28 cellular contexts compared by ENCODE assay signal in genomic region chr7:21414795-21415393, GRCh38.
"Had no signal": no experiment of that assay in that cellular context is flagged by ENCODE, and none has a peak within 500 bp of the region (broad histone marks: within the 10 kb centered on the region; RNA-seq: fewer than 3 reads in every experiment).

No MANE protein-coding gene starts in this region.

- H3K4me3 ChIP-seq: lung, neural progenitor cell, ovary, right atrium auricular region, skin epidermis, stomach, testis, thyroid gland, transverse colon, upper lobe of left lung, vagina had no signal

- ATAC-seq: left ventricle myocardium superior; natural killer cell; sciatic nerve; stimulated activated naive B cell treated with anti-CD40 and anti-IgM and Interleukin-4, amounts not matched to agents 10 μg/mL and 1 μg/mL and 100 μg/mL, for 72 hours; stimulated activated naive CD8-positive, alpha-beta T cell treated with anti-CD3 and anti-CD28 coated beads, Interleukin-15, Interleukin-2, amounts not matched to agents 100 U/mL and 50 U/mL, for 24 hours had no signal

- DNase-seq: islet precursor cell; left ventricle myocardium superior; mesendoderm; naive B cell; natural killer cell; nephron progenitor cell; occipital lobe; ovary; stimulated activated CD4-positive, alpha-beta T cell treated with anti-CD3 and anti-CD28 coated beads, Interleukin-12 subunit alpha, Interleukin-12 subunit beta, amount 100 ng/mL, for 4 hours; stimulated activated CD4-positive, alpha-beta T cell treated with anti-CD3 and anti-CD28 coated beads, Interleukin-15, amount 100 ng/mL, for 24 hours; stimulated activated CD4-positive, alpha-beta T cell treated with anti-CD3 and anti-CD28 coated beads, Interleukin-2, amount 100 ng/mL, for 24 hours; stimulated activated CD4-positive, alpha-beta T cell treated with anti-CD3 and anti-CD28 coated beads, Interleukin-4, amount 100 ng/mL, for 1 hour; stimulated activated naive B cell treated with anti-CD40 and anti-IgM and Interleukin-4, amounts not matched to agents 10 μg/mL and 1 μg/mL and 100 μg/mL, for 72 hours; stimulated activated naive CD8-positive, alpha-beta T cell treated with anti-CD3 and anti-CD28 coated beads, Interleukin-15, Interleukin-2, amounts not matched to agents 100 U/mL and 50 U/mL, for 24 hours; stomach; testis; thyroid gland; transverse colon; upper lobe of left lung had no signal

- H3K9ac ChIP-seq: neural progenitor cell had no signal

- H3K4me1 ChIP-seq: right atrium auricular region, stomach, testis, transverse colon, vagina had no signal

- H3K27ac Mint-ChIP-seq: mesothelial cell of epicardium; naive B cell; nephron progenitor cell; neural progenitor cell; progenitor cell of endocrine pancreas; stimulated activated naive B cell treated with anti-CD40 and anti-IgM and Interleukin-4, amounts not matched to agents 10 μg/mL and 1 μg/mL and 100 μg/mL, for 72 hours had no signal

- H3K36me3 Mint-ChIP-seq: mesothelial cell of epicardium; naive B cell; natural killer cell; neural progenitor cell; stimulated activated naive B cell treated with anti-CD40 and anti-IgM and Interleukin-4, amounts not matched to agents 10 μg/mL and 1 μg/mL and 100 μg/mL, for 72 hours had no signal

- H3K4me2 ChIP-seq: neural progenitor cell had no signal

- H3K27me3 ChIP-seq: neural progenitor cell, neutrophil, ovary, right atrium auricular region, stomach, testis, thyroid gland, transverse colon, upper lobe of left lung, vagina had no signal

- H3K4me3 Mint-ChIP-seq: mesothelial cell of epicardium; naive B cell; natural killer cell; nephron progenitor cell; neural progenitor cell; stimulated activated naive B cell treated with anti-CD40 and anti-IgM and Interleukin-4, amounts not matched to agents 10 μg/mL and 1 μg/mL and 100 μg/mL, for 72 hours had no signal

- H2AFZ ChIP-seq: neural progenitor cell had no signal

- H3K9me3 Mint-ChIP-seq: mesothelial cell of epicardium; natural killer cell; nephron progenitor cell; stimulated activated naive B cell treated with anti-CD40 and anti-IgM and Interleukin-4, amounts not matched to agents 10 μg/mL and 1 μg/mL and 100 μg/mL, for 72 hours had no signal

- H3K36me3 ChIP-seq: neural progenitor cell, neutrophil, ovary, right atrium auricular region, stomach, thyroid gland, transverse colon, upper lobe of left lung, vagina had no signal

- H3K27ac ChIP-seq: neural progenitor cell, neutrophil, ovary, right atrium auricular region, skin epidermis, stomach, testis, thyroid gland, transverse colon, upper lobe of left lung, vagina had no signal

- H3K9me3 ChIP-seq: neutrophil, ovary, right atrium auricular region, stomach, testis, thyroid gland, transverse colon, upper lobe of left lung, vagina had no signal

- H3K4me1 Mint-ChIP-seq: mesothelial cell of epicardium had no signal
